8 cellular contexts compared by ENCODE assay signal in genomic region chr7:149196705-149197171, GRCh38. TPM values are rescaled to one million over a fixed set of nuclear protein-coding genes. Genes with fewer than 3 reads are reported as not detected.
A peak's percentile ranks its signal among the peaks of the same experiment; 100 is the strongest.
DNase-seq lines count a peak whose midpoint lies in the region; TF ChIP-seq lines count a peak whose summit lies in the region.

No MANE protein-coding gene starts in this region.

- peak; percentile 11 for DNase-seq in MG63
- peak; percentile 28 for DNase-seq in MCF 10A (ENCODE audit: unreplicated experiment)
- DNase-seq in NOMO-1 (lab: John Stamatoyannopoulos, UW; ENCODE audit: unreplicated experiment in 2 of 2): no peak
- DNase-seq in NCI-H1105 treated with DMSO at 0.1 percent for 48 hours (lab: John Stamatoyannopoulos, UW): no peak
- DNase-seq in NCI-H1436 treated with DMSO at 0.1 percent for 48 hours (lab: John Stamatoyannopoulos, UW): no peak

- CTCF ChIA-PET in MCF 10A (lab: Yijun Ruan, JAX): interaction anchor here (0.7 to 4.2 kb wide), 9 partner anchors 15 to 654 kb away, joined by 3 to 28 read pairs (median 6); partner anchors contain the start of genes ZNF398, ZNF425 and ZNF783

- H3K4me1 Mint-ChIP-seq in MCF 10A (ENCODE audit: insufficient read depth, unreplicated experiment): peaks cover 18% of the 10 kb centered on the region

- H3K36me3 ChIP-seq in MG63 (peaks cover 28% of the 10 kb centered on the region), mesodermal cell (ENCODE audit: control insufficient read depth, insufficient read depth, low read length) (peaks cover 43% of the 10 kb centered on the region)

- TF ChIP-seq CTCF in 22Rv1 (IDR thresholded peaks at IDR 0.05) (no peak), GM12875 (IDR thresholded peaks at IDR 0.05; ENCODE audit: borderline replicate concordance, insufficient read depth, low read depth, low read length) (no peak), MCF 10A (IDR thresholded peaks at IDR 0.05; ENCODE audit: unreplicated experiment) (no peak)

- H3K9me3 ChIP-seq in MG63: no peaks in the 10 kb centered on the region
- H3K9me3 ChIP-seq in mesodermal cell (ENCODE audit: control insufficient read depth, low read length): no peaks in the 10 kb centered on the region

- peak overlapping the region; percentile 85 for H3K4me3 Mint-ChIP-seq in MCF 10A (ENCODE audit: unreplicated experiment)

- no peaks in the 10 kb centered on the region for H3K27me3 Mint-ChIP-seq in MCF 10A (ENCODE audit: insufficient read depth, unreplicated experiment)

- 23 to 46% methylated on average over 3 to 4 of the region's 7 CpGs for WGBS in mesodermal cell (ENCODE audit: insufficient coverage in 2 of 2), 2 experiments

- peaks cover 8% of the 10 kb centered on the region for H3K4me1 ChIP-seq in mesodermal cell (ENCODE audit: control insufficient read depth, insufficient read depth, low read length, poor library complexity, severe bottlenecking)

- no peaks in the 10 kb centered on the region for H3K9me3 Mint-ChIP-seq in MCF 10A (ENCODE audit: unreplicated experiment)

- POLR2A ChIA-PET in MCF 10A (lab: Yijun Ruan, JAX): interaction anchor here (0.9 to 3.8 kb wide), 15 partner anchors 11 to 70 kb away, joined by 3 to 34 read pairs (median 7); partner anchors contain the start of genes ZNF212, ZNF398, ZNF425 and ZNF783

- intact Hi-C loops in MCF 10A (cut with micrococcal nuclease): loop anchor here (5.0 kb wide), 1 partner anchor 66 kb away; the partner anchor contains the start of gene ZNF783

- H3K27ac ChIP-seq in 22Rv1 (peak overlapping the region; percentile 98), mesodermal cell (ENCODE audit: low read depth, low read length, severe bottlenecking) (peak overlapping the region; percentile 5)

- H3K27ac Mint-ChIP-seq in MCF 10A (ENCODE audit: low read depth, unreplicated experiment): peak overlapping the region; percentile 94

- peak overlapping the region; percentile 97 for H3K4me3 ChIP-seq in GM12875 (ENCODE audit: low read depth, low read length)
- H3K4me3 ChIP-seq in MG63: peak overlapping the region; percentile 62
- peak overlapping the region; percentile 70 for H3K4me3 ChIP-seq in mesodermal cell (ENCODE audit: extremely low read depth, insufficient read depth, low read length, poor library complexity, severe bottlenecking)

- no TSS peak for BruUV-seq in MCF 10A (replicated peaks; lab: Mats Ljungman, UMichigan)

- H3K27me3 ChIP-seq in MG63: no peaks in the 10 kb centered on the region

- H3K36me3 Mint-ChIP-seq in MCF 10A (ENCODE audit: insufficient read depth, unreplicated experiment): peaks cover 36% of the 10 kb centered on the region

RNA-seq across cellular contexts. Expression of gene ZNF282, which starts 1.4 kb away (rescaled TPM):
- total RNA-seq in MG63 (2014; rRNA removed; shearing (Covaris generic); ENCODE audit: low replicate concordance): 9.1 and 10.8 TPM in 2 replicates
- 43.9 and 46.4 TPM in 2 replicates for total RNA-seq in MCF 10A (2022)
- 23.1 TPM for polyA plus RNA-seq in mesodermal cell (2013, experiment 1 of 2)
- polyA plus RNA-seq in mesodermal cell (2013, experiment 2 of 2): 19.1 TPM

RNA-seq across cellular contexts. Expression of gene ZNF212, which starts 42.7 kb away (rescaled TPM):
- 4.3 and 8.0 TPM in 2 replicates for total RNA-seq in MG63 (2014; rRNA removed; shearing (Covaris generic); ENCODE audit: low replicate concordance)
- 10.5 and 14.7 TPM in 2 replicates for total RNA-seq in MCF 10A (2022)
- 9.9 TPM for polyA plus RNA-seq in mesodermal cell (2013, experiment 1 of 2)
- 7.2 TPM for polyA plus RNA-seq in mesodermal cell (2013, experiment 2 of 2)

RNA-seq across cellular contexts. Expression of gene ZNF398, which starts 49.5 kb away (rescaled TPM):
- total RNA-seq in MG63 (2014; rRNA removed; shearing (Covaris generic); ENCODE audit: low replicate concordance): 2.2 and 2.6 TPM in 2 replicates
- 13.8 and 15.7 TPM in 2 replicates for total RNA-seq in MCF 10A (2022)
- 9.5 TPM for polyA plus RNA-seq in mesodermal cell (2013, experiment 1 of 2)
- 7.9 TPM for polyA plus RNA-seq in mesodermal cell (2013, experiment 2 of 2)

Comparison
In these comparisons a context has a peak if more than half of its experiments do, and no peak if none do; other contexts are left out.
1. DNase-seq: peak in MG63 (single experiment) and MCF 10A (single experiment); none in NOMO-1 (0 of 2), NCI-H1105 treated with DMSO at 0.1 percent for 48 hours (single experiment) and NCI-H1436 treated with DMSO at 0.1 percent for 48 hours (single experiment).
2. Peak in every context shown above with its lines, with median percentiles within 50 percentile points of each other: H3K4me3 ChIP-seq.